8 cellular contexts compared by ENCODE assay signal in genomic region chr7:106070567-106071254, GRCh38. TPM values are rescaled to one million over a fixed set of nuclear protein-coding genes. Genes with fewer than 3 reads are reported as not detected.
DNase-seq lines count a peak whose midpoint lies in the region; ATAC-seq and TF ChIP-seq lines count a peak whose summit lies in the region.

No MANE protein-coding gene starts in this region.

- no peak for ATAC-seq in GM21529 (IDR thresholded peaks at IDR 0.05; ENCODE audit: unreplicated experiment)

- H3K4me3 Mint-ChIP-seq in brain: no peak overlapping the region

- H3K4me1 ChIP-seq in prostate gland (replicated peaks): peaks cover 8% of the 10 kb centered on the region

- no peaks in the 10 kb centered on the region for H3K27me3 Mint-ChIP-seq in brain

- no peak for TF ChIP-seq POLR2A in prostate gland (IDR thresholded peaks at IDR 0.05)

- H3K4me3 ChIP-seq in HL-60 (replicated peaks; ENCODE audit: insufficient read depth, low read length): no peak overlapping the region
- H3K4me3 ChIP-seq in prostate gland: no peak overlapping the region

- H3K27ac ChIP-seq in HL-60 (replicated peaks): peak overlapping the region; percentile 88
- H3K27ac ChIP-seq in prostate gland: peak overlapping the region; percentile 65 to 69

- no peak for TF ChIP-seq CTCF in HL-60 (IDR thresholded peaks at IDR 0.05; ENCODE audit: insufficient read depth, low read length)
- TF ChIP-seq CTCF in brain (conservative IDR thresholded peaks at IDR 0.05): no peak
- TF ChIP-seq CTCF in prostate gland (IDR thresholded peaks at IDR 0.05): no peak

- H3K9me3 Mint-ChIP-seq in brain: peaks cover 0 to 2% (median 0%) of the 10 kb centered on the region in 5 experiments

- H3K27me3 ChIP-seq in HL-60 (ENCODE audit: insufficient read depth, poor library complexity, severe bottlenecking) (no peaks in the 10 kb centered on the region), prostate gland (replicated peaks; ENCODE audit: insufficient read depth) (no peaks in the 10 kb centered on the region)

- 73% methylated on average over 8 of the region's 8 CpGs for WGBS in prostate gland

- intact Hi-C loops in prostate gland (cut with DNase I): no loop called here

- H3K36me3 ChIP-seq in prostate gland: no peaks in the 10 kb centered on the region

- peak overlapping the region in 4 of 5 experiments; percentile 51 to 93 (median 58) for H3K27ac Mint-ChIP-seq in brain

- DNase-seq in HL-60 (ENCODE audit: low read depth in 1 of 2, low spot score in 1 of 2) (no peak), NCI-H2227 (lab: John Stamatoyannopoulos, UW; ENCODE audit: unreplicated experiment) (peak; percentile 63), prostate gland (ENCODE audit: low spot score) (no peak), retina (no peak), LoVo (ENCODE audit: low spot score) (no peak), AG20443 (ENCODE audit: low spot score) (no peak)

- H3K4me1 Mint-ChIP-seq in brain: peaks cover 42% of the 10 kb centered on the region

- H3K9me3 ChIP-seq in prostate gland: no peaks in the 10 kb centered on the region

- H3K36me3 Mint-ChIP-seq in brain: no peaks in the 10 kb centered on the region

RNA-seq across cellular contexts. Expression of gene SYPL1, which starts 41.4 kb away (rescaled TPM):
- 51.0 TPM for polyA plus RNA-seq in brain (ENCODE audit: insufficient read depth, low read depth, low replicate concordance)
- total RNA-seq in prostate gland: 100 to 1,000 TPM in 1 of 2 donors, 10 to 100 TPM in 1; 87.9 to 132 TPM
